In genomic region chr19:46088101-46088500, GRCh38 we compare ENCODE assay signal across 31 cellular contexts. TPM values are rescaled to one million over a fixed set of nuclear protein-coding genes. Genes with fewer than 3 reads are reported as not detected.
"Had no signal": no experiment of that assay in that cellular context is flagged by ENCODE, and none has a peak within 500 bp of the region (broad histone marks: within the 10 kb centered on the region; RNA-seq: fewer than 3 reads in every experiment).

No MANE protein-coding gene starts in this region.

- FAIRE-seq: urothelium cell line had no signal

- H3K36me3 ChIP-seq: stomach, suprapubic skin, thoracic aorta, thyroid gland, tibial artery, tibial nerve, transverse colon, upper lobe of left lung, upper lobe of right lung, uterus, vagina had no signal

- H3K27ac ChIP-seq: stomach, suprapubic skin, testis, thoracic aorta, thyroid gland, tibial artery, tibial nerve, transverse colon, upper lobe of left lung, upper lobe of right lung, uterus, vagina had no signal

- H3K9me3 ChIP-seq: suprapubic skin, testis, thyroid gland, upper lobe of right lung had no signal

- ATAC-seq: stimulated activated effector memory CD8-positive, alpha-beta T cell treated with anti-CD3 and anti-CD28 coated beads, Interleukin-12 subunit alpha, Interleukin-12 subunit beta, amount 100 ng/mL, for 72 hours; stimulated activated memory B cell treated with anti-CD40 and anti-IgM and Interleukin-4, amounts not matched to agents 10 μg/mL and 1 μg/mL and 100 μg/mL, for 72 hours; stimulated activated naive B cell treated with anti-CD40 and anti-IgM and Interleukin-4, amounts not matched to agents 10 μg/mL and 1 μg/mL and 100 μg/mL, for 72 hours; stimulated activated naive CD8-positive, alpha-beta T cell treated with anti-CD3 and anti-CD28 coated beads, Interleukin-15, amount 100 ng/mL, for 72 hours; stimulated activated naive CD8-positive, alpha-beta T cell treated with anti-CD3 and anti-CD28 coated beads, Interleukin-15, Interleukin-2, amounts not matched to agents 100 U/mL and 50 U/mL, for 24 hours; upper lobe of right lung had no signal

- H3K27me3 ChIP-seq: testis, thyroid gland, tibial nerve, upper lobe of left lung, uterus, vagina had no signal

- H3K4me1 ChIP-seq: stomach, suprapubic skin, testis, thyroid gland, tibial artery, tibial nerve, transverse colon, upper lobe of left lung, upper lobe of right lung, uterus, vagina had no signal

- DNase-seq: stimulated activated CD4-positive, alpha-beta T cell treated with anti-CD3 and anti-CD28 coated beads, Interleukin-2, amount 100 ng/mL, for 48 hours; stimulated activated CD4-positive, alpha-beta T cell treated with anti-CD3 and anti-CD28 coated beads, Interleukin-4, amount 100 ng/mL, for 1 hour; stimulated activated CD4-positive, alpha-beta T cell treated with anti-CD3 and anti-CD28 coated beads, Interleukin-4, amount 100 ng/mL, for 24 hours; stimulated activated CD4-positive, alpha-beta T cell treated with anti-CD3 and anti-CD28 coated beads, Interleukin-4, amount 100 ng/mL, for 4 hours; stimulated activated CD8-positive, alpha-beta memory T cell treated with anti-CD3 and anti-CD28 coated beads, Interleukin-4, amount 100 ng/mL, for 48 hours; stimulated activated naive B cell treated with anti-CD40 and anti-IgM and Interleukin-4, amounts not matched to agents 10 μg/mL and 1 μg/mL and 100 μg/mL, for 72 hours; stimulated activated naive CD4-positive, alpha-beta T cell; stimulated activated naive CD4-positive, alpha-beta T cell treated with Interleukin-2 at 50 U/mL for 16 hours; stimulated activated naive CD8-positive, alpha-beta T cell treated with anti-CD3 and anti-CD28 coated beads, Interleukin-15, amount 100 ng/mL, for 72 hours; stimulated activated naive CD8-positive, alpha-beta T cell treated with anti-CD3 and anti-CD28 coated beads, Interleukin-15, Interleukin-2, amounts not matched to agents 100 U/mL and 50 U/mL, for 24 hours; stomach; substantia nigra; testis; thyroid gland; tibial artery; transverse colon; trophoblast cell; upper lobe of left lung; upper lobe of right lung; uterus had no signal

- H3K4me3 ChIP-seq: stomach, suprapubic skin, testis, thoracic aorta, thyroid gland, tibial artery, tibial nerve, transverse colon, upper lobe of left lung, upper lobe of right lung, uterus, vagina had no signal

RNA-seq across cellular contexts. Expression of gene IGFL3, which starts 36.4 kb away (rescaled TPM):
- total RNA-seq: stomach, subcutaneous adipose tissue, temporal lobe, testis, thoracic aorta, thyroid gland, tibial nerve, transverse colon, upper lobe of left lung, upper lobe of right lung, ureter, urinary bladder, uterus, vagina had no signal
- polyA plus RNA-seq: stomach, urinary bladder had no signal

RNA-seq across cellular contexts. Expression of gene IGFL4, which starts 47.3 kb away (rescaled TPM):
- total RNA-seq: stomach, subcutaneous adipose tissue, thoracic aorta, thyroid gland, transverse colon, upper lobe of left lung, upper lobe of right lung, ureter, uterus, vagina had no signal
- polyA plus RNA-seq: urinary bladder had no signal

RNA-seq across cellular contexts. Expression of gene IGFL2, which starts 59.9 kb away (rescaled TPM):
- total RNA-seq: stomach, subcutaneous adipose tissue, temporal lobe, thyroid gland, transverse colon, upper lobe of right lung, ureter, urinary bladder, vagina had no signal
- polyA plus RNA-seq: urinary bladder had no signal
